12 cellular contexts compared by ENCODE assay signal in the genomic region with DNA sequence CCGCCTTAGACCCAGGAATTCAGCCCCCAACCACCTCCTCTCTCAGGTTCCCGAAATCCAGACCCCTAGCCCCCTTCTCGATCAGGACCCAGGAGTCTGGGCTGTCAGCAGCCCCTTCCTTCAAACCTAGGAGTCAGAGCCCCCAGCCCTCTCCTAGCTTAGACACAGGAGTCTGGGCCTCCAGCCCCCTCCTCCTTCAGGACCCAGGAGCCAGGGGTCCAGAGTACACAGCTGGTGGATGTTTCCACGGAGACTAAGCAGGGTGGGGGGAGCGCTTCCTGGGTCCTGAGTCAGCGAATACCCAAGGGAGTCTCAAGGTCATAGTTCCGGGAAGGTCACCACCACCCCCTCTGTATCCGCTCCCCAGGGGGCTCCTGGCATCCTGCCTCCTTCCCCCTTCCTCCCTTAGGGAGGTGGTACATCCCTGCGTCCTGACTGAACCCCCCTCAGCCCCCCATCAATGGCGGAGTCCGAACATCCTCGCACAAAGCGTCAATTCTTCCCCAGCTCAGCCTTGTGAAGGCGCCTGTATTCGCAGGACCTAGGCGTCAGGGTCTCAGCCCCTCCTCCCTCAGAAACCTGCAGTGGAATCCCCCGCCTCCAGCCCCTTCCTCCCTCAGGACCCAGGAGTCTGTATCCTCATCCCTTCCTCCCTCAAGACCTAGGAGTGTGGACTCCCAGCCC. TPM values are rescaled to one million over a fixed set of nuclear protein-coding genes. Genes with fewer than 3 reads are reported as not detected.
DNase-seq lines count a peak whose midpoint lies in the region; ATAC-seq, FAIRE-seq and TF ChIP-seq lines count a peak whose summit lies in the region.
"Had no signal": no experiment of that assay in that cellular context is flagged by ENCODE, and none has a peak within 500 bp of the region (broad histone marks: within the 10 kb centered on the region; RNA-seq: fewer than 3 reads in every experiment).

No MANE protein-coding gene starts in this region.

- FAIRE-seq in K562 (lab: Jason Lieb, UNC) = peak; percentile 29
- FAIRE-seq: urothelium cell line had no signal

- TF ChIP-seq EP300 in K562 (IDR thresholded peaks at IDR 0.05; ENCODE audit: low read length) = no peak

- H3K79me1 ChIP-seq in H9 (ENCODE audit: insufficient read depth, low read depth, low read length, poor library complexity, severe bottlenecking) = no peaks in the 10 kb centered on the region

- no TSS peak for BruUV-seq in K562 (replicated peaks; lab: Mats Ljungman, UMichigan)

- H3K4me1 ChIP-seq in H9 (ENCODE audit: insufficient read depth, low read length) (peaks cover 3% of the 10 kb centered on the region; the same call in 1 of the 2 replicates), K562 (replicated peaks in 1 of 2; ENCODE audit: control insufficient read depth in 2 of 2, insufficient read depth in 2 of 2, low read length in 2 of 2) (peaks cover 13 to 28% of the 10 kb centered on the region in 2 experiments; a peak in 4 of 5 replicates), iPS-15b (ENCODE audit: control insufficient read depth, insufficient read depth, low read length) (peaks cover 10% of the 10 kb centered on the region)

- no peak overlapping the region for H2BK20ac ChIP-seq in H9 (ENCODE audit: low read depth, low read length, poor library complexity, severe bottlenecking)

- peaks cover 13% of the 10 kb centered on the region; the same call in 1 of the 2 replicates for H3K27me3 ChIP-seq in H9 (ENCODE audit: insufficient read depth, low read length)
- peaks cover 9% of the 10 kb centered on the region in 2 experiments for H3K27me3 ChIP-seq in K562 (ENCODE audit: control insufficient read depth in 2 of 2, insufficient read depth in 2 of 2, low read length in 2 of 2)
- H3K27me3 ChIP-seq in iPS-15b (ENCODE audit: control insufficient read depth, insufficient read depth, low read length) = peaks cover 65% of the 10 kb centered on the region

- H3K36me3 Mint-ChIP-seq in H9 (ENCODE audit: insufficient read depth in 1 of 3, low read depth in 3 of 3) = peaks cover 0 to 5% (median 0%) of the 10 kb centered on the region in 3 experiments; a peak in 2 of 7 replicates

- H3K9me1 ChIP-seq in K562 (ENCODE audit: control insufficient read depth, insufficient read depth, low read length) = no peaks in the 10 kb centered on the region

- H2BK15ac ChIP-seq in H9 (ENCODE audit: low read depth, low read length) = no peak overlapping the region

- H3K27ac Mint-ChIP-seq in H9 = peak overlapping the region; percentile 74 to 94 (median 91); a peak in 5 of 7 replicates

- H3K23me2 ChIP-seq in H9 (ENCODE audit: insufficient read length, low read depth, low read length, poor library complexity, severe bottlenecking) = peaks cover 21% of the 10 kb centered on the region

- H4K20me1 ChIP-seq in H9 (ENCODE audit: control insufficient read depth, insufficient read depth, insufficient read length) (no peaks in the 10 kb centered on the region), K562 (replicated peaks; ENCODE audit: control insufficient read depth, insufficient read depth, low read length) (no peaks in the 10 kb centered on the region)

- H3K14ac ChIP-seq in H9 (ENCODE audit: insufficient read depth, low read length) = peak overlapping the region; percentile 39; the same call in 1 of the 2 replicates

- H3K9me3 ChIP-seq in H9 (ENCODE audit: control insufficient read depth, low read depth, low read length) (no peaks in the 10 kb centered on the region), K562 (replicated peaks; ENCODE audit: control insufficient read depth, insufficient read depth, low read depth, low read length) (no peaks in the 10 kb centered on the region), iPS-15b (ENCODE audit: control insufficient read depth, insufficient read depth, low read length) (no peaks in the 10 kb centered on the region)

- H3T11ph ChIP-seq in H9 (ENCODE audit: low read length) = no peak overlapping the region

- no peak overlapping the region for H2BK12ac ChIP-seq in H9 (ENCODE audit: insufficient read length, low read depth, low read length)

- ATAC-seq in K562 (peak; percentile 14; the same call in 1 of the 3 replicates), GM21825 (IDR thresholded peaks at IDR 0.05; ENCODE audit: unreplicated experiment) (no peak), GM21526 (IDR thresholded peaks at IDR 0.05; ENCODE audit: low FRiP score, unreplicated experiment) (no peak)

- H3K4me3 ChIP-seq in K562 (no peak overlapping the region), iPS-15b (ENCODE audit: low read depth, low read length) (peak overlapping the region; percentile 66), retinal pigment epithelial cell (ENCODE audit: low read length) (peak overlapping the region; percentile 51)

- H3K79me2 ChIP-seq in H9 (ENCODE audit: insufficient read depth, low read length) (no peaks in the 10 kb centered on the region), K562 (ENCODE audit: control insufficient read depth, insufficient read depth, low read length) (no peaks in the 10 kb centered on the region)

- TF ChIP-seq RAD21 in K562 (CRISPR knock-in tag; conservative IDR thresholded peaks at IDR 0.05 in 1 of 2, IDR thresholded peaks at IDR 0.05 in 1 of 2) = no peak

- H3K18ac ChIP-seq in H9 (ENCODE audit: insufficient read length, low read depth, low read length) = peak overlapping the region; percentile 33

- H3K36me3 ChIP-seq in K562 (ENCODE audit: control insufficient read depth, insufficient read depth, low read length) (no peaks in the 10 kb centered on the region), iPS-15b (ENCODE audit: control insufficient read depth, insufficient read depth, low read length) (no peaks in the 10 kb centered on the region)

- peaks cover 0 to 2% of the 10 kb centered on the region in 2 experiments; a peak in 1 of 5 replicates for H3K9me3 Mint-ChIP-seq in H9

- no peak overlapping the region for H4K8ac ChIP-seq in H9 (replicated peaks; ENCODE audit: insufficient read length, low read depth, low read length)

- TF ChIP-seq POLR2A in K562 (conservative IDR thresholded peaks at IDR 0.05) = no peak

- no peak overlapping the region for H2BK5ac ChIP-seq in H9 (ENCODE audit: insufficient read length, low read length)

- DNase-seq in H9 (peak; percentile 64), K562 (ENCODE audit: extremely low read depth in 1 of 4, low spot score in 3 of 4) (peak in 1 of 4 experiments; percentile 26), retinal pigment epithelial cell (ENCODE audit: low read depth) (no peak), NCI-H774 (lab: John Stamatoyannopoulos, UW) (no peak), SW 1271 (lab: John Stamatoyannopoulos, UW) (no peak)
- DNase-seq: kidney glomerular epithelial cell, MV-4-11 had no signal

- POLR2A ChIA-PET in K562 (lab: Yijun Ruan, JAX) = interaction anchor here (0.7 kb wide), 1 partner anchor 41 kb away, joined by 3 read pairs; no protein-coding TSS in a partner anchor

- intact Hi-C loops in K562 (cut with micrococcal nuclease) = no loop called here

- CTCF ChIA-PET in K562 (lab: Yijun Ruan, JAX; ENCODE audit: low intra/inter-chr PET ratio) = no interaction called here

- no peak overlapping the region for H2AK5ac ChIP-seq in H9 (ENCODE audit: insufficient read length, low read length)

- no peak overlapping the region for H3K23ac ChIP-seq in H9 (ENCODE audit: insufficient read length, low read depth, low read length)

- in situ Hi-C loops in K562 (cut with MboI) = no loop called here

- H3K56ac ChIP-seq in H9 (ENCODE audit: insufficient read length, low read depth, low read length) = no peak overlapping the region

- H3K4ac ChIP-seq in H9 (ENCODE audit: low read depth, low read length) = no peak overlapping the region

- no peak overlapping the region for H4K91ac ChIP-seq in H9 (ENCODE audit: insufficient read length, low read depth, low read length)

- H2AFZ ChIP-seq in H9 (ENCODE audit: low read length) = no peak overlapping the region
- H2AFZ ChIP-seq in K562 (ENCODE audit: low read depth, low read length) = peak overlapping the region; percentile 47

- no peak overlapping the region for H3K9ac ChIP-seq in H9 (ENCODE audit: extremely low read depth, insufficient read length, low read length)
- peak overlapping the region; percentile 17 to 86; a peak in 3 of 4 replicates for H3K9ac ChIP-seq in K562 (ENCODE audit: insufficient read depth in 1 of 2, low read depth in 2 of 2, low read length in 2 of 2)
- H3K9ac ChIP-seq in iPS-15b (ENCODE audit: low read depth, low read length) = peak overlapping the region; percentile 8

- H3K4me3 Mint-ChIP-seq in H9 = peak overlapping the region; percentile 61 to 88

- H3K27ac ChIP-seq in H9 (ENCODE audit: insufficient read length, low read depth, low read length) (no peak overlapping the region), K562 (ENCODE audit: extremely low read depth, low read depth, low read length) (no peak overlapping the region)

- no peak overlapping the region for H2BK120ac ChIP-seq in H9 (ENCODE audit: low read depth, low read length, poor library complexity, severe bottlenecking)

- peak overlapping the region; percentile 63 for H3K4me2 ChIP-seq in H9 (ENCODE audit: insufficient read depth, insufficient read length, low read length)
- H3K4me2 ChIP-seq in K562 (ENCODE audit: insufficient read depth, low read length) = peak overlapping the region; percentile 18; the same call in 1 of the 2 replicates

- H3K4me1 Mint-ChIP-seq in H9 = peaks cover 18 to 33% of the 10 kb centered on the region in 2 experiments

- no CpG with 5 or more reads among the region's 17 CpGs for WGBS in H9 (ENCODE audit: extremely low coverage, insufficient read length, low lambda C conversion rate)
- WGBS in K562 (ENCODE audit: insufficient coverage, low coverage, missing lambda C conversion rate) = 18% methylated on average over 12 of the region's 17 CpGs

- H4K5ac ChIP-seq in H9 (ENCODE audit: insufficient read length, low read depth, low read length) = no peak overlapping the region

- peaks cover 65% of the 10 kb centered on the region for H3K27me3 Mint-ChIP-seq in H9 (ENCODE audit: low read depth)

- TF ChIP-seq CTCF in H9 (conservative IDR thresholded peaks at IDR 0.05) (no peak), K562 (IDR thresholded peaks at IDR 0.05 in 2 of 3, conservative IDR thresholded peaks at IDR 0.05 in 1 of 3; ENCODE audit: insufficient read depth in 2 of 3, low read depth in 1 of 3, low read length in 3 of 3) (no peak), retinal pigment epithelial cell (conservative IDR thresholded peaks at IDR 0.05; ENCODE audit: low read depth, low read length) (no peak)

RNA-seq across cellular contexts. Expression of a gene that starts 4.6 kb away (rescaled TPM):
- total RNA-seq in H9 (2021) (10.2 and 12.5 TPM in 2 replicates), K562 (2014; rRNA removed) (1.8 and 2.5 TPM in 2 replicates), K562 (2014; rRNA removed; fragmentation: Illumina TruSeq; extraction: Trizol) (0.61 and 0.87 TPM in 2 replicates), K562 (2015; rRNA removed; fragmentation: Illumina TruSeq; extraction: Trizol) (0.72 and 1.2 TPM in 2 replicates), K562 (2021) (1.9 and 2.3 TPM in 2 replicates)
- total RNA-seq in K562 (2011; cell fraction: chromatin; rRNA removed; ENCODE audit: low replicate concordance) = 2.0 and 2.5 TPM in 2 replicates
- 2.6 and 7.0 TPM in 2 replicates for total RNA-seq in K562 (2011; cell fraction: nucleolus; rRNA removed)
- 0.99 and 4.5 TPM in 2 replicates for total RNA-seq in K562 (2011; cell fraction: nucleoplasm; rRNA removed)
- polyA plus RNA-seq in K562 (2011; rRNA removed) (1.4 and 2.1 TPM in 2 replicates), K562 (2014; fragmentation: Illumina TruSeq; extraction: Trizol) (1.3 and 2.2 TPM in 2 replicates), K562 (2014; fragmentation: Nextera tagmentation; extraction: Ambion mirVana) (under 1 TPM; 0.03 to 0.13 TPM), K562 (2014; rRNA removed) (1.7 and 4.6 TPM in 2 replicates)
- 1.9 and 3.5 TPM in 2 replicates for polyA plus RNA-seq in K562 (2011; cell fraction: cytosol; rRNA removed)
- polyA plus RNA-seq in K562 (2011; cell fraction: nucleus; rRNA removed) = 1.1 and 2.4 TPM in 2 replicates
- polyA plus RNA-seq in K562 (2012) = 2.1 and 2.5 TPM in 2 replicates
- 0.30 and 0.32 TPM in 2 replicates for polyA minus RNA-seq in K562 (2011; rRNA and poly(A)+ RNA removed)
- polyA minus RNA-seq in K562 (2011; cell fraction: cytosol; rRNA and poly(A)+ RNA removed) = 0.86 and 1.5 TPM in 2 replicates
- polyA minus RNA-seq in K562 (2011; cell fraction: nucleus; rRNA and poly(A)+ RNA removed) = 0.54 and 0.89 TPM in 2 replicates

RNA-seq across cellular contexts. Expression of a gene that starts 15.6 kb away (rescaled TPM):
- total RNA-seq in H9 (2021) (30.3 and 31.3 TPM in 2 replicates), K562 (2014; rRNA removed) (85.7 and 86.9 TPM in 2 replicates), K562 (2014; rRNA removed; fragmentation: Illumina TruSeq; extraction: Trizol) (8.4 and 8.8 TPM in 2 replicates), K562 (2015; rRNA removed; fragmentation: Illumina TruSeq; extraction: Trizol) (27.5 and 30.4 TPM in 2 replicates), K562 (2021) (42.2 and 49.2 TPM in 2 replicates)
- total RNA-seq in K562 (2011; cell fraction: chromatin; rRNA removed; ENCODE audit: low replicate concordance) = 6.3 and 13.9 TPM in 2 replicates
- total RNA-seq in K562 (2011; cell fraction: nucleolus; rRNA removed) = 8.6 and 12.7 TPM in 2 replicates
- 10.1 and 10.3 TPM in 2 replicates for total RNA-seq in K562 (2011; cell fraction: nucleoplasm; rRNA removed)
- polyA plus RNA-seq in K562 (2011; rRNA removed) (14.9 and 15.9 TPM in 2 replicates), K562 (2014; fragmentation: Illumina TruSeq; extraction: Trizol) (14.9 and 19.1 TPM in 2 replicates), K562 (2014; fragmentation: Nextera tagmentation; extraction: Ambion mirVana) (under 1 TPM; 0.15 to 0.23 TPM), K562 (2014; rRNA removed) (68.7 and 75.7 TPM in 2 replicates)
- 17.8 and 32.7 TPM in 2 replicates for polyA plus RNA-seq in K562 (2011; cell fraction: cytosol; rRNA removed)
- polyA plus RNA-seq in K562 (2011; cell fraction: nucleus; rRNA removed) = 14.2 and 15.7 TPM in 2 replicates
- 41.0 and 43.7 TPM in 2 replicates for polyA plus RNA-seq in K562 (2012)
- polyA minus RNA-seq in K562 (2011; rRNA and poly(A)+ RNA removed) = 2.5 and 3.4 TPM in 2 replicates
- polyA minus RNA-seq in K562 (2011; cell fraction: cytosol; rRNA and poly(A)+ RNA removed) = 4.3 and 6.7 TPM in 2 replicates
- polyA minus RNA-seq in K562 (2011; cell fraction: nucleus; rRNA and poly(A)+ RNA removed) = 4.3 and 6.9 TPM in 2 replicates

RNA-seq across cellular contexts. Expression of a gene that starts 23.1 kb away (rescaled TPM):
- total RNA-seq in H9 (2021) (0.44 and 0.70 TPM in 2 replicates), K562 (2014; rRNA removed) (0.08 and 0.09 TPM in 2 replicates), K562 (2014; rRNA removed; fragmentation: Illumina TruSeq; extraction: Trizol) (0.13 and 0.25 TPM in 2 replicates), K562 (2015; rRNA removed; fragmentation: Illumina TruSeq; extraction: Trizol) (0.08 and 0.18 TPM in 2 replicates), K562 (2021) (0.11 and 0.18 TPM in 2 replicates)
- 1.0 and 1.2 TPM in 2 replicates for total RNA-seq in K562 (2011; cell fraction: chromatin; rRNA removed; ENCODE audit: low replicate concordance)
- total RNA-seq in K562 (2011; cell fraction: nucleolus; rRNA removed) = 0.33 TPM in 1 of 2 replicates, not detected in the other
- 0.23 and 0.29 TPM in 2 replicates for total RNA-seq in K562 (2011; cell fraction: nucleoplasm; rRNA removed)
- polyA plus RNA-seq in K562 (2011; rRNA removed) (0.10 and 0.18 TPM in 2 replicates), K562 (2014; fragmentation: Illumina TruSeq; extraction: Trizol) (0.43 and 0.45 TPM in 2 replicates), K562 (2014; fragmentation: Nextera tagmentation; extraction: Ambion mirVana) (not detected), K562 (2014; rRNA removed) (0.25 and 0.36 TPM in 2 replicates)
- 0.01 and 0.03 TPM in 2 replicates for polyA plus RNA-seq in K562 (2011; cell fraction: cytosol; rRNA removed)
- polyA plus RNA-seq in K562 (2011; cell fraction: nucleus; rRNA removed) = 0.29 and 0.67 TPM in 2 replicates
- 0.26 and 0.37 TPM in 2 replicates for polyA plus RNA-seq in K562 (2012)
- 0.12 TPM in 1 of 2 replicates, not detected in the other for polyA minus RNA-seq in K562 (2011; rRNA and poly(A)+ RNA removed)
- polyA minus RNA-seq in K562 (2011; cell fraction: cytosol; rRNA and poly(A)+ RNA removed) = not detected in 2 replicates
- polyA minus RNA-seq in K562 (2011; cell fraction: nucleus; rRNA and poly(A)+ RNA removed) = 0.22 TPM in 1 of 2 replicates, not detected in the other
- total RNA-seq: Daoy had no signal

RNA-seq across cellular contexts. Expression of a gene that starts 35.0 kb away (rescaled TPM):
- 13.7 and 15.7 TPM in 2 replicates for total RNA-seq in H9 (2021)
- 40.8 and 45.7 TPM in 2 replicates for total RNA-seq in K562 (2011; cell fraction: chromatin; rRNA removed; ENCODE audit: low replicate concordance)
- total RNA-seq in K562 (2011; cell fraction: nucleolus; rRNA removed) = 32.8 and 41.9 TPM in 2 replicates
- 31.3 and 41.4 TPM in 2 replicates for total RNA-seq in K562 (2011; cell fraction: nucleoplasm; rRNA removed)
- total RNA-seq in K562 (2014; rRNA removed) = 13.1 and 15.6 TPM in 2 replicates
- 6.9 and 8.1 TPM in 2 replicates for total RNA-seq in K562 (2014; rRNA removed; fragmentation: Illumina TruSeq; extraction: Trizol)
- total RNA-seq in K562 (2015; rRNA removed; fragmentation: Illumina TruSeq; extraction: Trizol) = 10.8 and 12.4 TPM in 2 replicates
- 10.8 and 12.9 TPM in 2 replicates for total RNA-seq in K562 (2021)
- polyA plus RNA-seq in K562 (2011; rRNA removed) = 8.4 and 17.5 TPM in 2 replicates
- 15.3 and 17.9 TPM in 2 replicates for polyA plus RNA-seq in K562 (2011; cell fraction: cytosol; rRNA removed)
- 30.9 and 37.0 TPM in 2 replicates for polyA plus RNA-seq in K562 (2011; cell fraction: nucleus; rRNA removed)
- polyA plus RNA-seq in K562 (2012) = 14.7 and 23.9 TPM in 2 replicates
- 13.6 and 14.4 TPM in 2 replicates for polyA plus RNA-seq in K562 (2014; fragmentation: Illumina TruSeq; extraction: Trizol)
- 10 to 100 TPM in 1 of 2 experiments, 1 to 10 TPM in 1; 7.0 to 10.9 TPM for polyA plus RNA-seq in K562 (2014; fragmentation: Nextera tagmentation; extraction: Ambion mirVana)
- 14.3 and 16.2 TPM in 2 replicates for polyA plus RNA-seq in K562 (2014; rRNA removed)
- 10.0 and 14.3 TPM in 2 replicates for polyA minus RNA-seq in K562 (2011; rRNA and poly(A)+ RNA removed)
- 6.2 and 8.2 TPM in 2 replicates for polyA minus RNA-seq in K562 (2011; cell fraction: cytosol; rRNA and poly(A)+ RNA removed)
- 6.2 and 11.0 TPM in 2 replicates for polyA minus RNA-seq in K562 (2011; cell fraction: nucleus; rRNA and poly(A)+ RNA removed)

RNA-seq across cellular contexts. Expression of a gene that starts 38.6 kb away (rescaled TPM):
- 16.3 and 19.7 TPM in 2 replicates for total RNA-seq in H9 (2021)
- 16.8 and 39.5 TPM in 2 replicates for total RNA-seq in K562 (2011; cell fraction: chromatin; rRNA removed; ENCODE audit: low replicate concordance)
- total RNA-seq in K562 (2011; cell fraction: nucleolus; rRNA removed) = 33.8 and 38.9 TPM in 2 replicates
- 35.0 and 41.2 TPM in 2 replicates for total RNA-seq in K562 (2011; cell fraction: nucleoplasm; rRNA removed)
- 7.1 and 16.2 TPM in 2 replicates for total RNA-seq in K562 (2014; rRNA removed)
- 5.6 and 6.8 TPM in 2 replicates for total RNA-seq in K562 (2014; rRNA removed; fragmentation: Illumina TruSeq; extraction: Trizol)
- total RNA-seq in K562 (2015; rRNA removed; fragmentation: Illumina TruSeq; extraction: Trizol) = 8.8 and 9.9 TPM in 2 replicates
- 14.2 and 18.2 TPM in 2 replicates for total RNA-seq in K562 (2021)
- polyA plus RNA-seq in K562 (2011; rRNA removed) = 7.3 and 9.7 TPM in 2 replicates
- 14.2 and 34.8 TPM in 2 replicates for polyA plus RNA-seq in K562 (2011; cell fraction: cytosol; rRNA removed)
- polyA plus RNA-seq in K562 (2011; cell fraction: nucleus; rRNA removed) = 10.6 and 13.3 TPM in 2 replicates
- 12.8 and 12.9 TPM in 2 replicates for polyA plus RNA-seq in K562 (2012)
- polyA plus RNA-seq in K562 (2014; fragmentation: Illumina TruSeq; extraction: Trizol) = 12.5 and 12.7 TPM in 2 replicates
- polyA plus RNA-seq in K562 (2014; fragmentation: Nextera tagmentation; extraction: Ambion mirVana) = 10 to 100 TPM; 12.2 to 18.2 TPM
- 12.8 and 17.4 TPM in 2 replicates for polyA plus RNA-seq in K562 (2014; rRNA removed)
- polyA minus RNA-seq in K562 (2011; rRNA and poly(A)+ RNA removed) = 6.4 and 8.1 TPM in 2 replicates
- polyA minus RNA-seq in K562 (2011; cell fraction: cytosol; rRNA and poly(A)+ RNA removed) = 5.5 and 6.7 TPM in 2 replicates
- polyA minus RNA-seq in K562 (2011; cell fraction: nucleus; rRNA and poly(A)+ RNA removed) = 12.8 and 16.1 TPM in 2 replicates
